8 cellular contexts compared by ENCODE assay signal in the genomic region with DNA sequence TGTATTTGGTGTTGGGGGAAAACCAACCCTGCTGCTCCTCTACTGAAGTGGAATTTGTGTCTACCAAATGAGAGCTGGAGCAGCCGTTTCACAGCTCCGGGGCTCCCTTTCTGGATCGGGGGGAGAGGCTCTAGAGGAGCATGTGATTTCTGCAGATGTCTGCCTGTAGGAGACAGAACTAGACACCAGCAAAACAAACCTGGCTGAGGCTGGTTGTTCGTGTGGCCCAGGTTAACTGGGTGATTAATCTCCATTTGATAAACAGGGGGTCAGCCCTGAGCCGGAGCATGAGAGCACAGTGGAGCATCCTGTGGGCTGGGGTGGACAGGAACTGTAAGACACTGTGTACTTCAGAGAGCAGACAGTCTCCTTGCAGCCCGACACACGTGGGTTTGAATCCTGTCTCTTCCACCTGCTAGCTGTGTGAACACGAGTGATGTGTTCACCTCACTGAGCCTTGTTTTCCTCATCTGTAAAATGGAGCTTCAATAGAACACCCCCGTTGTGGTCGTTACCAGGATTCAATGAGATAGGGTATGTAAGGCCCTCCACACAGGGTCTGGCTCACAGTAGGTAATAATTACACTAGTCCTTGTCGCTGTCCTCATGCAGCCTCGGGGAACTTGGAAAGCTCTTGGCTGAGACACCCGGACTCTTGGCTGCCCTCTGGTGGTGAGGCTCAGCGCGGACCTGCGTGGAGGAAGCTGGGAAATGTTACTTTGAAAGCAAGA. TPM values are rescaled to one million over a fixed set of nuclear protein-coding genes. Genes with fewer than 3 reads are reported as not detected.
DNase-seq lines count a peak whose midpoint lies in the region; ATAC-seq and FAIRE-seq lines count a peak whose summit lies in the region.

No MANE protein-coding gene starts in this region.

- FAIRE-seq in urothelium cell line (lab: Jason Lieb, UNC), result peak; percentile 74

- in situ Hi-C loops in G401 (cut with HindIII; ENCODE audit: low sequenced_read_pairs), result loop anchor here (25.0 kb wide), 1 partner anchor 171 kb away; no protein-coding TSS in a partner anchor

- ATAC-seq in GM21447 (IDR thresholded peaks at IDR 0.05; ENCODE audit: unreplicated experiment), result no peak

- DNase-seq in G401 (ENCODE audit: low spot score), result peak; percentile 47
- DNase-seq in HPDE6-E6E7 (ENCODE audit: extremely low spot score), result peak; percentile 48
- peak; percentile 28 for DNase-seq in RPMI7951 (ENCODE audit: low read depth)
- DNase-seq in activated effector memory CD4-positive, alpha-beta T cell treated with Interleukin-2 at 50 U/mL for 16 hours, result peak; percentile 45
- DNase-seq in glomerular endothelial cell (ENCODE audit: extremely low read depth, low read depth, low spot score), result peak; percentile 27
- peak; percentile 42 for DNase-seq in pons (ENCODE audit: low spot score)
- DNase-seq in urothelium cell line (ENCODE audit: low spot score), result peak; percentile 68

RNA-seq across cellular contexts. Expression of a gene that starts 12.9 kb away (rescaled TPM):
- total RNA-seq in G401 (2014; rRNA removed; shearing (Covaris generic)), result not detected in 2 replicates
- not detected in 2 replicates for total RNA-seq in RPMI7951 (2014; rRNA removed; shearing (Covaris generic))
- total RNA-seq in glomerular endothelial cell, result not detected in 2 replicates

RNA-seq across cellular contexts. Expression of a gene that starts 30.1 kb away (rescaled TPM):
- total RNA-seq in G401 (2014; rRNA removed; shearing (Covaris generic)), result not detected in 2 replicates
- total RNA-seq in RPMI7951 (2014; rRNA removed; shearing (Covaris generic)), result not detected in 2 replicates
- not detected in 2 replicates for total RNA-seq in glomerular endothelial cell
